22 cellular contexts compared by ENCODE assay signal in the genomic region with DNA sequence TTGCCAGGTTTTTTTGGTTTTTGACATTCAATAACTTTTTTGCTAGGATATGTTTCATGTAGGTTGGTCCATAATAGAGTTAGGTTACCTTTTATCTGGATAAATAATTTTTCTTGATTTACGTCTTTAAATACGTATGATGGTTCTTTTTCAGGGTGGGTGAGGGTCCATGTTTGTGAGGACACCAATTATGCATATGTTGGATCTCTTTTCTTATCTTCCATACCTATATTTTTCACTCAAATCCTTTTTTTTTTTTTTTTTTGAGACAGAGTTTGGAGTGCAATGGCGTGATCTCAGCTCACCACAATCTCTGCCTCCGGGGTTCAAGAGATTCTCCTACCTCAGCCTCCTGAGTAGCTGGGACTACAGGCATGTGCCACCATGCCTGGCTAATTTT. TPM values are rescaled to one million over a fixed set of nuclear protein-coding genes. Genes with fewer than 3 reads are reported as not detected.
DNase-seq lines count a peak whose midpoint lies in the region; ATAC-seq, FAIRE-seq and TF ChIP-seq lines count a peak whose summit lies in the region.
"Had no signal": no experiment of that assay in that cellular context is flagged by ENCODE, and none has a peak within 500 bp of the region (broad histone marks: within the 10 kb centered on the region; RNA-seq: fewer than 3 reads in every experiment).

No MANE protein-coding gene starts in this region.

- BruUV-seq in GM12878 (replicated peaks; lab: Mats Ljungman, UMichigan): no TSS peak

- POLR2A ChIA-PET in HEK293 (lab: Yijun Ruan, JAX): no interaction called here
- POLR2A ChIA-PET in GM12878 (lab: Charles Lee): no interaction called here

- TF ChIP-seq RAD21 in GM12878 (IDR thresholded peaks at IDR 0.05; ENCODE audit: insufficient read depth, low read depth, low read length): no peak

- H3K4me2 ChIP-seq in GM12878 (ENCODE audit: control insufficient read depth, insufficient read depth): no peak overlapping the region
- H3K4me2 ChIP-seq: BLaER1 had no signal

- FAIRE-seq in GM12878 (lab: Jason Lieb, UNC) (no peak), GM12892 (lab: Jason Lieb, UNC) (no peak)
- FAIRE-seq: D721Med, G401.6, GM18507 had no signal

- RAD21 ChIA-PET in GM12878 (lab: Charles Lee; ENCODE audit: unreplicated experiment): interaction anchor here (0.6 kb wide), 1 partner anchor 131 kb away, joined by 3 read pairs; no protein-coding TSS in a partner anchor

- no peaks in the 10 kb centered on the region for H3K9me3 ChIP-seq in HEK293 (ENCODE audit: control insufficient read depth, insufficient read depth, low read depth, low read length)
- H3K9me3 ChIP-seq in GM12878 (replicated peaks; ENCODE audit: control insufficient read depth, insufficient read depth, low read length): peaks cover 6% of the 10 kb centered on the region; the same call in 2 of the 3 replicates
- H3K9me3 ChIP-seq: BE2C had no signal

- no peak overlapping the region for H2AFZ ChIP-seq in GM12878 (ENCODE audit: control insufficient read depth, low read depth, low read length)

- no peaks in the 10 kb centered on the region for H3K27me3 ChIP-seq in GM12878 (replicated peaks in 1 of 2; ENCODE audit: control insufficient read depth in 2 of 2, insufficient read depth in 2 of 2, low read length in 1 of 2)
- H3K27me3 ChIP-seq: BE2C, BLaER1 had no signal

- H3K27ac ChIP-seq in HEK293 (ENCODE audit: extremely low read depth, low read depth, low read length) (no peak overlapping the region), GM12878 (ENCODE audit: control insufficient read depth, insufficient read depth) (no peak overlapping the region)
- H3K27ac ChIP-seq: 22Rv1, BLaER1 had no signal

- no peak overlapping the region for H3K4me3 ChIP-seq in HEK293 (ENCODE audit: low read depth, low read length)
- no peak overlapping the region for H3K4me3 ChIP-seq in GM12878
- H3K4me3 ChIP-seq: BLaER1 had no signal

- DNase-seq in Caki2 (ENCODE audit: low read depth) (peak; percentile 19), GM12878 (ENCODE audit: low read depth, low spot score) (no peak), erythroblast (lab: John Stamatoyannopoulos, UW) (peak; percentile 9 to 12), NCI-H446 (lab: John Stamatoyannopoulos, UW) (no peak), GM12892 (ENCODE audit: insufficient read length) (no peak)
- DNase-seq: ACHN; BE2C; C1 segment of cervical spinal cord; Calu3; CD4-positive, alpha-beta memory T cell; CD4-positive, CD25-positive, alpha-beta regulatory T cell; CD8-positive, alpha-beta memory T cell; COR-L47; DMS79 treated with DMSO at 0.1 percent for 48 hours; GF-D8 had no signal

- intact Hi-C loops in GM12878 (cut with micrococcal nuclease; ENCODE audit: unreplicated experiment): no loop called here

- no peak for TF ChIP-seq POLR2A in GM12878 (IDR thresholded peaks at IDR 0.05; ENCODE audit: low read depth, low read length)
- TF ChIP-seq POLR2A in erythroblast (IDR thresholded peaks at IDR 0.05; ENCODE audit: low read length): no peak
- TF ChIP-seq POLR2A in GM12892 (IDR thresholded peaks at IDR 0.05; ENCODE audit: low read depth, low read length): no peak

- no peaks in the 10 kb centered on the region for H4K20me1 ChIP-seq in GM12878 (ENCODE audit: control insufficient read depth, insufficient read depth)
- H4K20me1 ChIP-seq: BLaER1 had no signal

- H3K4me1 ChIP-seq in HEK293 (ENCODE audit: control insufficient read depth, insufficient read depth, low read length) (no peaks in the 10 kb centered on the region), GM12878 (ENCODE audit: control insufficient read depth, insufficient read depth, low read length) (peaks cover 19% of the 10 kb centered on the region)
- H3K4me1 ChIP-seq: BE2C had no signal

- H3K9ac ChIP-seq in GM12878 (ENCODE audit: control insufficient read depth, insufficient read depth, low read length): no peak overlapping the region
- H3K9ac ChIP-seq: BLaER1 had no signal

- 95% methylated on average over 2 of the region's 4 CpGs for whole genome bisulfite sequencing in GM12878 (ENCODE audit: insufficient coverage, insufficient replicate concordance, low lambda C conversion rate, missing lambda C conversion rate)

- TF ChIP-seq EP300 in GM12878 (IDR thresholded peaks at IDR 0.05; ENCODE audit: borderline replicate concordance in 1 of 2, control insufficient read depth in 1 of 2, low read depth in 2 of 2, low read length in 2 of 2): no peak

- SMC1A ChIA-PET in GM12878 (lab: Charles Lee; ENCODE audit: uncharacterized antibody, unreplicated experiment): interaction anchor here (1.8 to 41.3 kb wide), 2 partner anchors 12 to 29 kb away, joined by 7 to 1218 read pairs; no protein-coding TSS in a partner anchor

- H3K36me3 ChIP-seq in HEK293 (ENCODE audit: control insufficient read depth in 2 of 2, insufficient read depth in 1 of 2, low read length in 2 of 2) (no peaks in the 10 kb centered on the region), GM12878 (ENCODE audit: control insufficient read depth in 2 of 2, insufficient read depth in 2 of 2, low read length in 1 of 2) (no peaks in the 10 kb centered on the region)
- H3K36me3 ChIP-seq: BE2C, BLaER1 had no signal

- TF ChIP-seq CTCF in HEK293 (tag by site-specific recombination; IDR thresholded peaks at IDR 0.05) (no peak), GM12878 (IDR thresholded peaks at IDR 0.05 in 2 of 3, conservative IDR thresholded peaks at IDR 0.05 in 1 of 3; ENCODE audit: control insufficient read depth in 2 of 3, extremely low read depth in 1 of 3, insufficient read depth in 1 of 3, low read depth in 3 of 3, low read length in 3 of 3) (no peak)

- H3K79me2 ChIP-seq in GM12878 (ENCODE audit: control insufficient read depth, insufficient read depth, low read length): peaks cover 3% of the 10 kb centered on the region

- ATAC-seq in GM12878 (no peak), GM18498 (IDR thresholded peaks at IDR 0.05; ENCODE audit: unreplicated experiment) (no peak)

- CTCF ChIA-PET in HEK293 (lab: Yijun Ruan, JAX): no interaction called here
- CTCF ChIA-PET in GM12878 (lab: Yijun Ruan, JAX): interaction anchor here (0.9 kb wide), 1 partner anchor 10 kb away, joined by 3 read pairs; no protein-coding TSS in a partner anchor

- in situ Hi-C loops in Caki2 (cut with HindIII; ENCODE audit: low pct_unique_long_range_greater_than_20kb, low sequenced_read_pairs) (no loop called here), GM12878 (cut with MboI) (no loop called here)

TF ChIP-seq in HEK293, 187 proteins besides CTCF, POLR2A, EP300 and RAD21 (continues in another document):
- TF ChIP-seq, protein P1, sequence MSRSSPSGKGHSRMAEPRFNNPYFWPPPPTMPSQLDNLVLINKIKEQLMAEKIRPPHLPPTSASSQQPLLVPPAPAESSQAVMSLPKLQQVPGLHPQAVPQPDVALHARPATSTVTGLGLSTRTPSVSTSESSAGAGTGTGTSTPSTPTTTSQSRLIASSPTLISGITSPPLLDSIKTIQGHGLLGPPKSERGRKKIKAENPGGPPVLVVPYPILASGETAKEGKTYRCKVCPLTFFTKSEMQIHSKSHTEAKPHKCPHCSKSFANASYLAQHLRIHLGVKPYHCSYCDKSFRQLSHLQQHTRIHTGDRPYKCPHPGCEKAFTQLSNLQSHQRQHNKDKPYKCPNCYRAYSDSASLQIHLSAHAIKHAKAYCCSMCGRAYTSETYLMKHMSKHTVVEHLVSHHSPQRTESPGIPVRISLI (tag by site-specific recombination; IDR thresholded peaks at IDR 0.05): no peak
- peak; percentile 36 for TF ChIP-seq SETDB1 (IDR thresholded peaks at IDR 0.05; ENCODE audit: insufficient read length, low read length)
- peak; percentile 98 for TF ChIP-seq ZNF133 (tag by site-specific recombination; IDR thresholded peaks at IDR 0.05)
- no peak for TF ChIP-seq ZNF555 (tag by site-specific recombination; conservative IDR thresholded peaks at IDR 0.05)

TF ChIP-seq in GM12878, 131 proteins besides CTCF, POLR2A, EP300 and RAD21:
- TF ChIP-seq MLLT1 (IDR thresholded peaks at IDR 0.05): 0 out of 2 replicates have a peak, but pooled peaks have one; percentile 29
- TF ChIP-seq ZZZ3 (IDR thresholded peaks at IDR 0.05; ENCODE audit: control insufficient read depth, insufficient read length, low read depth): no peak
- no peak for TF ChIP-seq FOXK2 (IDR thresholded peaks at IDR 0.05)

RNA-seq across cellular contexts. Expression of gene CDC42SE2, which starts 17.3 kb away (rescaled TPM):
- total RNA-seq in Caki2 (2014; rRNA removed; shearing (Covaris generic); ENCODE audit: low replicate concordance): 40.5 and 61.6 TPM in 2 replicates
- 137 and 144 TPM in 2 replicates for total RNA-seq in GM12878 (2013; cell fraction: nucleolus; rRNA removed)
- total RNA-seq in GM12878 (2014; rRNA removed): 81.7 and 101 TPM in 2 replicates
- 90.7 and 91.1 TPM in 2 replicates for total RNA-seq in GM12878 (2014; rRNA removed; fragmentation: Illumina TruSeq; extraction: Trizol)
- 75.6 and 76.0 TPM in 2 replicates for total RNA-seq in GM12878 (2021)
- polyA plus RNA-seq in GM12878 (2011; ENCODE audit: low read depth): 54.3 TPM
- 148 and 215 TPM in 2 replicates for polyA plus RNA-seq in GM12878 (2011; rRNA removed)
- polyA plus RNA-seq in GM12878 (2011; cell fraction: cytosol; rRNA removed): 43.4 and 63.0 TPM in 2 replicates
- 39.5 and 43.8 TPM in 2 replicates for polyA plus RNA-seq in GM12878 (2011; cell fraction: nucleus; rRNA removed)
- 80.9 and 89.2 TPM in 2 replicates for polyA plus RNA-seq in GM12878 (2012)
- 75.2 and 106 TPM in 2 replicates for polyA plus RNA-seq in GM12878 (2014; fragmentation: Illumina TruSeq; extraction: Trizol)
- 10 to 100 TPM; 57.0 to 78.8 TPM for polyA plus RNA-seq in GM12878 (2014; fragmentation: Nextera tagmentation; extraction: Ambion mirVana)
- polyA plus RNA-seq in GM12878 (2014; rRNA removed): 57.2 and 62.0 TPM in 2 replicates
- polyA plus RNA-seq in GM12878 (2016; fragmentation: Nextera tagmentation; extraction: Ambion mirVana): 100 to 1,000 TPM; 113 to 116 TPM
- polyA minus RNA-seq in GM12878 (2011; rRNA and poly(A)+ RNA removed): 107 and 140 TPM in 2 replicates
- 46.4 and 47.3 TPM in 2 replicates for polyA minus RNA-seq in GM12878 (2011; cell fraction: cytosol; rRNA and poly(A)+ RNA removed)
- 30.0 and 58.6 TPM in 2 replicates for polyA minus RNA-seq in GM12878 (2011; cell fraction: nucleus; rRNA and poly(A)+ RNA removed)
- polyA plus RNA-seq in GM12892 (2012; ENCODE audit: missing spikeins): 86.3 TPM

Comparison
In these comparisons a context has a peak if more than half of its experiments do, and no peak if none do; other contexts are left out.
1. DNase-seq: peak in Caki2 (single experiment) and erythroblast (2 of 2); none in GM12878 (single experiment), NCI-H446 (0 of 2) and GM12892 (single experiment).